ENCODE assay signal across 10 cellular contexts in the genomic region with DNA sequence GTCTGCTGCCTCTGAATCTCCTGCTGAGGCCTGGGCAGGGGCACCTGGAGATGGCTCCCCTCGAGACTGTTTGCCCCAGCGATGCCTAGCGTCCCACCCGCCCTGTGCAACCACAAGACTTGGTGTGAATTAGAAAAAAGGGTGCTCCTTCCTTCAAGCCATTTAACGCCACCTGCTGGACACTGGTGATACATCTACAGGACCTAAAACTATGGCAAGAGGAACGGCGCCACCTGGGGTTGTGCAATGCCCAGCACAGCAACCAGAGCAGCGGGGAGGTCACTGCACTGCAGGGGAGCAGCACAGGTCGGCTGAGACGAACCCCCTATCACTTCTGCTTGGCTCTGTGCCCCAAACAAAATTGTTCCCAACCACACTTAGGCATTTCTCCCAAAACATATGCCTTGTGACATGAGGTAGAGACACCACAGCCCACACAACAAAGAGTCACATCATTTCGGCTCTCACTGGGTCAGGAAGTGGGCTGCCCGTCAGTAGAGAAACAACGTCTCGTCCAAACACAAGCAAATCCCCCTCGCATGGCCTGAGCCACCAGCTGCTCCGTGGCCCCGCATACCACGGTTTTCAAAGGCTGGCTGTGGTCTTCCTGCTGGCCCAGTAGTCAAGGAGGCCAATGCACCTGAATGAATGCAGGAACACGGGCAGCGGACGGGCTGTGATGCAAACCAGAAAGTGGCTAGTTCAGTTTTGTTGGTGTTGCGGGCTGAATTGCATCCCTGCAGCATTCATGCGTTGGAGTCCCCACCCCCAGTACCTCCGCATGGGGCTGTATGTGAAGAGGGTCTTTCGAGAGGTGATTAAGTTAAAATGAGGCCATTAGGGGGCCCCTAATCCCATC.
DNase-seq lines count a peak whose midpoint lies in the region; ATAC-seq and TF ChIP-seq lines count a peak whose summit lies in the region.
"Had no signal": no experiment of that assay in that cellular context is flagged by ENCODE, and none has a peak within 500 bp of the region (broad histone marks: within the 10 kb centered on the region; RNA-seq: fewer than 3 reads in every experiment).

No MANE protein-coding gene starts in this region.

- no peaks in the 10 kb centered on the region for H3K36me3 ChIP-seq in OCI-LY3 (replicated peaks; ENCODE audit: low read depth, low read length)
- H3K36me3 ChIP-seq: suprapubic skin had no signal

- no peaks in the 10 kb centered on the region for H3K9me3 ChIP-seq in OCI-LY3 (ENCODE audit: insufficient read depth, low read length)
- H3K9me3 ChIP-seq: suprapubic skin had no signal

- H3K4me3 ChIP-seq in OCI-LY3 (ENCODE audit: low read length), result no peak overlapping the region
- H3K4me3 ChIP-seq: suprapubic skin had no signal

- DNase-seq in ELR (ENCODE audit: low read depth), result peak; percentile 72
- DNase-seq in LHCN-M2 (ENCODE audit: low read depth), result peak; percentile 64
- DNase-seq in anterior cingulate cortex (lab: John Stamatoyannopoulos, UW), result peak in 53 of 58 donors; percentile 3 to 87 (median 56)
- peak; percentile 79 for DNase-seq in iPS-NIHi11 (ENCODE audit: low spot score)
- peak in 3 of 4 experiments; percentile 11 to 37 (median 15) for DNase-seq in stimulated activated CD4-positive, alpha-beta T cell treated with anti-CD3 and anti-CD28 coated beads, Interleukin-1b, Interleukin-23, amount 100 ng/mL, for 24 hours (ENCODE audit: low read depth in 4 of 4, low spot score in 1 of 4)
- DNase-seq: activated T-cell treated with anti-CD3 and anti-CD28 coated beads, Interleukin-2, amount 50 U/mL, for 4 hours had no signal

- H3K27me3 ChIP-seq in OCI-LY3 (ENCODE audit: low read depth, low read length), result peaks cover 19% of the 10 kb centered on the region

- peak; percentile 98 for TF ChIP-seq CTCF in OCI-LY3 (IDR thresholded peaks at IDR 0.05; ENCODE audit: low read depth, low read length)

- H3K27ac ChIP-seq in OCI-LY3 (ENCODE audit: low read length), result no peak overlapping the region
- H3K27ac ChIP-seq: suprapubic skin had no signal

- no peaks in the 10 kb centered on the region for H3K79me2 ChIP-seq in OCI-LY3 (ENCODE audit: low read length)

- ATAC-seq in GM18498 (IDR thresholded peaks at IDR 0.05; ENCODE audit: unreplicated experiment) (no peak), GM18502 (IDR thresholded peaks at IDR 0.05; ENCODE audit: poor library complexity, unreplicated experiment) (no peak)

- H3K4me2 ChIP-seq in OCI-LY3 (ENCODE audit: low read length), result no peak overlapping the region

- no peak overlapping the region for H2AFZ ChIP-seq in OCI-LY3 (ENCODE audit: low read depth, low read length)

- H3K4me1 ChIP-seq in OCI-LY3 (ENCODE audit: low read length), result no peaks in the 10 kb centered on the region
- H3K4me1 ChIP-seq: suprapubic skin had no signal

- H3K9ac ChIP-seq in OCI-LY3 (ENCODE audit: low read length), result no peak overlapping the region

- H4K20me1 ChIP-seq in OCI-LY3 (ENCODE audit: insufficient read depth, low read length), result no peaks in the 10 kb centered on the region; the same call in 1 of the 2 replicates

Comparison
In these comparisons a context has a peak if more than half of its experiments do, and no peak if none do; other contexts are left out.
1. DNase-seq: peak in every context shown above with its lines; median percentile 79 in iPS-NIHi11; 72 in ELR; 64 in LHCN-M2; 56 in anterior cingulate cortex; 15 in stimulated activated CD4-positive, alpha-beta T cell treated with anti-CD3 and anti-CD28 coated beads, Interleukin-1b, Interleukin-23, amount 100 ng/mL, for 24 hours.